ENCODE assay signal across 14 cellular contexts in genomic region chr11:119739975-119740374, GRCh38.
"Had no signal": no experiment of that assay in that cellular context is flagged by ENCODE, and none has a peak within 500 bp of the region (broad histone marks: within the 10 kb centered on the region; RNA-seq: fewer than 3 reads in every experiment).

No MANE protein-coding gene starts in this region.

- H3K4me1 ChIP-seq: parathyroid adenoma had no signal

- H3K9me3 ChIP-seq: sigmoid colon, thyroid gland had no signal

- H3K27ac ChIP-seq: epithelial cell of prostate, neural progenitor cell, parathyroid adenoma, sigmoid colon, thyroid gland had no signal

- H3K36me3 ChIP-seq: neural progenitor cell, sigmoid colon, thyroid gland had no signal

- H3K4me3 ChIP-seq: neural progenitor cell, sigmoid colon, thyroid gland had no signal

- H3K27me3 ChIP-seq: thyroid gland had no signal

- DNase-seq: activated CD4-positive, alpha-beta T cell treated with anti-CD3 and anti-CD28 coated beads for 4 hours; activated CD8-positive, alpha-beta T cell treated with anti-CD3 and anti-CD28 coated beads for 36 hours; activated gamma-delta T cell; activated T-cell treated with anti-CD3 and anti-CD28 coated beads, Interleukin-2, amount 50 U/mL, for 72 hours; amniotic stem cell; caudate nucleus; head of caudate nucleus; immature natural killer cell; sigmoid colon; stimulated activated CD4-positive, alpha-beta T cell treated with anti-CD3 and anti-CD28 coated beads, Interleukin-1b, Interleukin-23, amount 100 ng/mL, for 48 hours; thyroid gland had no signal
